ENCODE assay signal across 18 cellular contexts in genomic region chr3:62497156-62497555, GRCh38.
"Had no signal": no experiment of that assay in that cellular context is flagged by ENCODE, and none has a peak within 500 bp of the region (broad histone marks: within the 10 kb centered on the region; RNA-seq: fewer than 3 reads in every experiment).

No MANE protein-coding gene starts in this region.

- ATAC-seq: effector memory CD8-positive, alpha-beta T cell; esophagus mucosa; foreskin keratinocyte; gastrocnemius medialis; gastroesophageal sphincter had no signal

- DNase-seq: colonic mucosa; cortex of kidney; dermis blood vessel endothelial cell; dorsolateral prefrontal cortex; effector CD4-positive, alpha-beta T cell; effector CD8-positive, alpha-beta T cell; effector memory CD4-positive, alpha-beta T cell; effector memory CD8-positive, alpha-beta T cell; endodermal cell; erythroblast; esophagus squamous epithelium; foreskin fibroblast; foreskin keratinocyte; gastrocnemius medialis; glutamatergic neuron; head of caudate nucleus had no signal
